ENCODE assay signal across 7 cellular contexts in genomic region chr12:59346248-59346647, GRCh38.
A peak's percentile ranks its signal among the peaks of the same experiment; 100 is the strongest.
DNase-seq lines count a peak whose midpoint lies in the region; ATAC-seq and TF ChIP-seq lines count a peak whose summit lies in the region.
"Not testable (repeated sequence)": the region's sequence is repeated elsewhere in the genome, so short reads cannot be mapped to it uniquely, and the experiment has no call there.

No MANE protein-coding gene starts in this region.

- not testable (repeated sequence) for H3K27me3 Mint-ChIP-seq in GM23338 (ENCODE audit: insufficient read depth, low read depth, poor library complexity); activated CD8-positive, alpha-beta T cell treated with anti-CD3 and anti-CD28 coated beads for 36 hours; neural crest cell (ENCODE audit: low read depth)

- not testable (repeated sequence) for H3K36me3 Mint-ChIP-seq in GM23338 (ENCODE audit: low read depth); activated CD8-positive, alpha-beta T cell treated with anti-CD3 and anti-CD28 coated beads for 36 hours (ENCODE audit: low read depth); neural crest cell (ENCODE audit: low read depth)

- not testable (repeated sequence) for H3K27me3 ChIP-seq in GM23338 (ENCODE audit: insufficient read depth)

- POLR2A ChIA-PET in activated CD8-positive, alpha-beta T cell treated with anti-CD3 and anti-CD28 coated beads for 36 hours (lab: Charles Lee), result not testable (repeated sequence)

- H3K4me2 ChIP-seq in GM23338, result not testable (repeated sequence)

- DNase-seq in DMS53 (lab: John Stamatoyannopoulos, UW) (peak; percentile 45), GM23338 (ENCODE audit: low spot score) (peak; percentile 90), M059J (ENCODE audit: low read depth) (peak; percentile 6), RPMI8226 (peak; percentile 33)
- DNase-seq in activated CD8-positive, alpha-beta T cell treated with anti-CD3 and anti-CD28 coated beads for 36 hours, result peak; percentile 6
- not testable (repeated sequence) for DNase-seq in epithelial cell of proximal tubule (ENCODE audit: low read depth); neural crest cell (ENCODE audit: low read depth, low spot score)

- ATAC-seq in GM23338, result peak; percentile 80
- ATAC-seq in activated CD8-positive, alpha-beta T cell treated with anti-CD3 and anti-CD28 coated beads for 36 hours, result not testable (repeated sequence)

- not testable (repeated sequence) for H3K79me2 ChIP-seq in GM23338 (replicated peaks; ENCODE audit: insufficient read depth)

- H3K27ac Mint-ChIP-seq in GM23338; activated CD8-positive, alpha-beta T cell treated with anti-CD3 and anti-CD28 coated beads for 36 hours; neural crest cell (ENCODE audit: unreplicated experiment): not testable (repeated sequence)

- intact Hi-C loops in activated CD8-positive, alpha-beta T cell treated with anti-CD3 and anti-CD28 coated beads for 36 hours (cut with micrococcal nuclease), result not testable (repeated sequence)

- H3K4me3 Mint-ChIP-seq in GM23338; activated CD8-positive, alpha-beta T cell treated with anti-CD3 and anti-CD28 coated beads for 36 hours; neural crest cell: not testable (repeated sequence)

- not testable (repeated sequence) for H3K36me3 ChIP-seq in GM23338 (ENCODE audit: insufficient read depth)

- peak; percentile 89 to 95 for TF ChIP-seq CTCF in GM23338 (conservative IDR thresholded peaks at IDR 0.05; ENCODE audit: low read depth in 2 of 2)
- TF ChIP-seq CTCF in activated CD8-positive, alpha-beta T cell treated with anti-CD3 and anti-CD28 coated beads for 36 hours (IDR thresholded peaks at IDR 0.05), result not testable (repeated sequence)
- TF ChIP-seq CTCF in epithelial cell of proximal tubule (conservative IDR thresholded peaks at IDR 0.05; ENCODE audit: low read depth, low read length), result peak; percentile 45
- TF ChIP-seq CTCF in neural crest cell (conservative IDR thresholded peaks at IDR 0.05), result peak; percentile 51

- H4K20me1 ChIP-seq in GM23338 (replicated peaks; ENCODE audit: insufficient read depth), result not testable (repeated sequence)

- peaks cover 15% of the 10 kb centered on the region for H3K9me3 Mint-ChIP-seq in GM23338
- H3K9me3 Mint-ChIP-seq in activated CD8-positive, alpha-beta T cell treated with anti-CD3 and anti-CD28 coated beads for 36 hours; neural crest cell: not testable (repeated sequence)

- H3K4me1 Mint-ChIP-seq in GM23338; activated CD8-positive, alpha-beta T cell treated with anti-CD3 and anti-CD28 coated beads for 36 hours (ENCODE audit: low read depth); neural crest cell: not testable (repeated sequence)

- not testable (repeated sequence) for H3K4me1 ChIP-seq in GM23338 (ENCODE audit: insufficient read depth)

- not testable (repeated sequence) for H2AFZ ChIP-seq in GM23338

- not testable (repeated sequence) for H3K9me2 ChIP-seq in GM23338 (ENCODE audit: insufficient read depth)

- not testable (repeated sequence) for H3K4me3 ChIP-seq in GM23338; epithelial cell of proximal tubule (ENCODE audit: low read depth, low read length)

- not testable (repeated sequence) for H3F3A ChIP-seq in GM23338 (replicated peaks; ENCODE audit: low read depth)

- not testable (repeated sequence) for H3K27ac ChIP-seq in GM23338 (ENCODE audit: low read depth)

- CTCF ChIA-PET in activated CD8-positive, alpha-beta T cell treated with anti-CD3 and anti-CD28 coated beads for 36 hours (lab: Charles Lee), result not testable (repeated sequence)
